Comparison of ENCODE assay signal across 2 cellular contexts in the genomic region with DNA sequence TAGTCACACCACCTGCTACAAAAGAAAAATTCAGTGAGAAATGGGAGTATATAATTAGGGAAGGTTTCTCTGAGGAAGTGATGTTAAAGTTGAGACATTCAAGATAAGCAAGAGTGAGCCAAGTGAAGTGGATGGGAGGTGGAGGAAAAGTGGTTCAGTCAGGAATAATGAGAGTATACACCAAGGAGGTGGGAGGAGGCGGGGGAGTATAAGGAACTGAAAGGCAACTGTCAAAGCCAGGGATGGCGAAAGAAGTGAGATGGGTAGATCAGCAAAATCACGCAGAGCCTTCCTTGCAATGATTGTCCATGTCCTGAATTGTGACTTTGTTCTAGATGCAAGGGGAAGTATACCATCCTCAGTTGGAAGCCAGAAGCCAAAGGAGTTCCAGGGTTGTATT.
TF ChIP-seq lines count a peak whose summit lies in the region.

No MANE protein-coding gene starts in this region.

TF ChIP-seq in GM23338, 12 proteins besides CTCF, POLR2A, EP300 and RAD21 (continued from another document):
- TF ChIP-seq ZNF331 (CRISPR knock-in tag; IDR thresholded peaks at IDR 0.05; ENCODE audit: low read depth), result no peak
- TF ChIP-seq REST (IDR thresholded peaks at IDR 0.05; ENCODE audit: unreplicated experiment), result no peak
- TF ChIP-seq JUNB (IDR thresholded peaks at IDR 0.05; ENCODE audit: unreplicated experiment), result no peak
- no peak for TF ChIP-seq NANOG (IDR thresholded peaks at IDR 0.05; ENCODE audit: borderline replicate concordance)
- TF ChIP-seq CREB1 (CRISPR knock-in tag; IDR thresholded peaks at IDR 0.05; ENCODE audit: low read depth), result no peak
- TF ChIP-seq, protein P1, sequence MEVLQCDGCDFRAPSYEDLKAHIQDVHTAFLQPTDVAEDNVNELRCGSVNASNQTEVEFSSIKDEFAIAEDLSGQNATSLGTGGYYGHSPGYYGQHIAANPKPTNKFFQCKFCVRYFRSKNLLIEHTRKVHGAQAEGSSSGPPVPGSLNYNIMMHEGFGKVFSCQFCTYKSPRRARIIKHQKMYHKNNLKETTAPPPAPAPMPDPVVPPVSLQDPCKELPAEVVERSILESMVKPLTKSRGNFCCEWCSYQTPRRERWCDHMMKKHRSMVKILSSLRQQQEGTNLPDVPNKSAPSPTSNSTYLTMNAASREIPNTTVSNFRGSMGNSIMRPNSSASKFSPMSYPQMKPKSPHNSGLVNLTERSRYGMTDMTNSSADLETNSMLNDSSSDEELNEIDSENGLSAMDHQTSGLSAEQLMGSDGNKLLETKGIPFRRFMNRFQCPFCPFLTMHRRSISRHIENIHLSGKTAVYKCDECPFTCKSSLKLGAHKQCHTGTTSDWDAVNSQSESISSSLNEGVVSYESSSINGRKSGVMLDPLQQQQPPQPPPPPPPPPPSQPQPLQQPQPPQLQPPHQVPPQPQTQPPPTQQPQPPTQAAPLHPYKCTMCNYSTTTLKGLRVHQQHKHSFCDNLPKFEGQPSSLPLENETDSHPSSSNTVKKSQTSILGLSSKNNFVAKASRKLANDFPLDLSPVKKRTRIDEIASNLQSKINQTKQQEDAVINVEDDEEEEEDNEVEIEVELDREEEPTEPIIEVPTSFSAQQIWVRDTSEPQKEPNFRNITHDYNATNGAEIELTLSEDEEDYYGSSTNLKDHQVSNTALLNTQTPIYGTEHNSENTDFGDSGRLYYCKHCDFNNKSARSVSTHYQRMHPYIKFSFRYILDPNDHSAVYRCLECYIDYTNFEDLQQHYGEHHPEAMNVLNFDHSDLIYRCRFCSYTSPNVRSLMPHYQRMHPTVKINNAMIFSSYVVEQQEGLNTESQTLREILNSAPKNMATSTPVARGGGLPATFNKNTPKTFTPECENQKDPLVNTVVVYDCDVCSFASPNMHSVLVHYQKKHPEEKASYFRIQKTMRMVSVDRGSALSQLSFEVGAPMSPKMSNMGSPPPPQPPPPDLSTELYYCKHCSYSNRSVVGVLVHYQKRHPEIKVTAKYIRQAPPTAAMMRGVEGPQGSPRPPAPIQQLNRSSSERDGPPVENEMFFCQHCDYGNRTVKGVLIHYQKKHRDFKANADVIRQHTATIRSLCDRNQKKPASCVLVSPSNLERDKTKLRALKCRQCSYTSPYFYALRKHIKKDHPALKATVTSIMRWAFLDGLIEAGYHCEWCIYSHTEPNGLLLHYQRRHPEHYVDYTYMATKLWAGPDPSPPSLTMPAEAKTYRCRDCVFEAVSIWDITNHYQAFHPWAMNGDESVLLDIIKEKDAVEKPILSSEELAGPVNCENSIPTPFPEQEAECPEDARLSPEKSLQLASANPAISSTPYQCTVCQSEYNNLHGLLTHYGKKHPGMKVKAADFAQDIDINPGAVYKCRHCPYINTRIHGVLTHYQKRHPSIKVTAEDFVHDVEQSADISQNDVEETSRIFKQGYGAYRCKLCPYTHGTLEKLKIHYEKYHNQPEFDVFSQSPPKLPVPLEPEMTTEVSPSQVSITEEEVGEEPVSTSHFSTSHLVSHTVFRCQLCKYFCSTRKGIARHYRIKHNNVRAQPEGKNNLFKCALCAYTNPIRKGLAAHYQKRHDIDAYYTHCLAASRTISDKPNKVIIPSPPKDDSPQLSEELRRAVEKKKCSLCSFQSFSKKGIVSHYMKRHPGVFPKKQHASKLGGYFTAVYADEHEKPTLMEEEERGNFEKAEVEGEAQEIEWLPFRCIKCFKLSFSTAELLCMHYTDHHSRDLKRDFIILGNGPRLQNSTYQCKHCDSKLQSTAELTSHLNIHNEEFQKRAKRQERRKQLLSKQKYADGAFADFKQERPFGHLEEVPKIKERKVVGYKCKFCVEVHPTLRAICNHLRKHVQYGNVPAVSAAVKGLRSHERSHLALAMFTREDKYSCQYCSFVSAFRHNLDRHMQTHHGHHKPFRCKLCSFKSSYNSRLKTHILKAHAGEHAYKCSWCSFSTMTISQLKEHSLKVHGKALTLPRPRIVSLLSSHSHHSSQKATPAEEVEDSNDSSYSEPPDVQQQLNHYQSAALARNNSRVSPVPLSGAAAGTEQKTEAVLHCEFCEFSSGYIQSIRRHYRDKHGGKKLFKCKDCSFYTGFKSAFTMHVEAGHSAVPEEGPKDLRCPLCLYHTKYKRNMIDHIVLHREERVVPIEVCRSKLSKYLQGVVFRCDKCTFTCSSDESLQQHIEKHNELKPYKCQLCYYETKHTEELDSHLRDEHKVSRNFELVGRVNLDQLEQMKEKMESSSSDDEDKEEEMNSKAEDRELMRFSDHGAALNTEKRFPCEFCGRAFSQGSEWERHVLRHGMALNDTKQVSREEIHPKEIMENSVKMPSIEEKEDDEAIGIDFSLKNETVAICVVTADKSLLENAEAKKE (CRISPR knock-in tag; IDR thresholded peaks at IDR 0.05), result no peak
- TF ChIP-seq EZH2 (IDR thresholded peaks at IDR 0.05; ENCODE audit: low read depth, unreplicated experiment), result no peak
- TF ChIP-seq POLR2AphosphoS5 (IDR thresholded peaks at IDR 0.05; ENCODE audit: low read depth), result no peak
- no peak for TF ChIP-seq STAT1 (IDR thresholded peaks at IDR 0.05; ENCODE audit: unreplicated experiment)

TF ChIP-seq in IMR-90, 13 proteins besides CTCF, POLR2A, EP300 and RAD21 (continued from another document):
- TF ChIP-seq ELK1 (IDR thresholded peaks at IDR 0.05; ENCODE audit: borderline replicate concordance, low read depth, low read length) (no peak), MAFK (IDR thresholded peaks at IDR 0.05; ENCODE audit: low read depth, low read length) (no peak), NFE2L2 (IDR thresholded peaks at IDR 0.05; ENCODE audit: low read depth, low read length) (no peak), MAZ (IDR thresholded peaks at IDR 0.05; ENCODE audit: borderline replicate concordance, low read depth, low read length) (no peak), CHD1 (IDR thresholded peaks at IDR 0.05; ENCODE audit: low read depth, low read length) (no peak), SMC3 (IDR thresholded peaks at IDR 0.05; ENCODE audit: low read depth, low read length) (no peak), BHLHE40 (IDR thresholded peaks at IDR 0.05; ENCODE audit: low read depth, low read length) (no peak), RCOR1 (IDR thresholded peaks at IDR 0.05; ENCODE audit: insufficient replicate concordance, low read length) (no peak)
- TF ChIP-seq, protein P2, sequence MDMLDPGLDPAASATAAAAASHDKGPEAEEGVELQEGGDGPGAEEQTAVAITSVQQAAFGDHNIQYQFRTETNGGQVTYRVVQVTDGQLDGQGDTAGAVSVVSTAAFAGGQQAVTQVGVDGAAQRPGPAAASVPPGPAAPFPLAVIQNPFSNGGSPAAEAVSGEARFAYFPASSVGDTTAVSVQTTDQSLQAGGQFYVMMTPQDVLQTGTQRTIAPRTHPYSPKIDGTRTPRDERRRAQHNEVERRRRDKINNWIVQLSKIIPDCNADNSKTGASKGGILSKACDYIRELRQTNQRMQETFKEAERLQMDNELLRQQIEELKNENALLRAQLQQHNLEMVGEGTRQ (IDR thresholded peaks at IDR 0.05; ENCODE audit: low read depth, low read length), result no peak
TF ChIP-seq in IMR-90: peak in this region for 0.
